Comparison of ENCODE assay signal across 8 cellular contexts in genomic region chr22:46563381-46564083, GRCh38. TPM values are rescaled to one million over a fixed set of nuclear protein-coding genes. Genes with fewer than 3 reads are reported as not detected.
DNase-seq lines count a peak whose midpoint lies in the region; ATAC-seq and TF ChIP-seq lines count a peak whose summit lies in the region.

No MANE protein-coding gene starts in this region.

- ATAC-seq in CD4-positive, alpha-beta T cell (ENCODE audit: poor library complexity): peak; percentile 96
- ATAC-seq in HG02981 (IDR thresholded peaks at IDR 0.05; ENCODE audit: unreplicated experiment) (peak; percentile 51), HG02938 (IDR thresholded peaks at IDR 0.05; ENCODE audit: unreplicated experiment) (no peak)
- ATAC-seq in naive thymus-derived CD8-positive, alpha-beta T cell: peak; percentile 88 to 97

- peak overlapping the region; percentile 38 for H3K4me3 Mint-ChIP-seq in CD4-positive, alpha-beta T cell
- H3K4me3 Mint-ChIP-seq in endothelial cell (ENCODE audit: unreplicated experiment): no peak overlapping the region
- H3K4me3 Mint-ChIP-seq in naive thymus-derived CD8-positive, alpha-beta T cell: peak overlapping the region in 2 of 10 donors; percentile 45 to 57

- DNase-seq in CD4-positive, alpha-beta T cell: peak; percentile 66 to 83 (median 73)
- peak; percentile 52 to 65 for DNase-seq in NOMO-1 (lab: John Stamatoyannopoulos, UW; ENCODE audit: unreplicated experiment in 2 of 2)
- peak in 2 of 3 experiments; percentile 60 to 68 for DNase-seq in activated CD8-positive, alpha-beta memory T cell treated with anti-CD3 and anti-CD28 coated beads for 48 hours (ENCODE audit: low read depth in 2 of 3, low spot score in 2 of 3)
- peak; percentile 85 for DNase-seq in endothelial cell (ENCODE audit: low spot score)
- DNase-seq in naive thymus-derived CD8-positive, alpha-beta T cell: peak; percentile 45 to 84 (median 72)
- peak; percentile 47 to 80 (median 60) for DNase-seq in stimulated activated naive CD4-positive, alpha-beta T cell (lab: John Stamatoyannopoulos, UW)

- no peaks in the 10 kb centered on the region for H3K9me3 ChIP-seq in CD4-positive, alpha-beta T cell (ENCODE audit: control insufficient read depth, low read length)

- no peak overlapping the region for H3K27ac ChIP-seq in CD4-positive, alpha-beta T cell (ENCODE audit: low read depth, low read length)

- POLR2A ChIA-PET in CD4-positive, alpha-beta T cell (lab: Charles Lee): interaction anchor here (0.7 to 1.8 kb wide), 2 partner anchors 155 to 175 kb away, joined by 3 to 6 read pairs; no protein-coding TSS in a partner anchor
- POLR2A ChIA-PET in naive thymus-derived CD8-positive, alpha-beta T cell (lab: Charles Lee): interaction anchor here (0.5 to 1.7 kb wide), 7 partner anchors 9 to 239 kb away, joined by 3 to 6 read pairs (median 4); no protein-coding TSS in a partner anchor

- peak; percentile 76 for TF ChIP-seq CTCF in CD4-positive, alpha-beta T cell (IDR thresholded peaks at IDR 0.05)
- TF ChIP-seq CTCF in endothelial cell (IDR thresholded peaks at IDR 0.05; ENCODE audit: unreplicated experiment): peak; percentile 68

- H3K4me1 Mint-ChIP-seq in CD4-positive, alpha-beta T cell (ENCODE audit: low read depth): peaks cover 9% of the 10 kb centered on the region
- peaks cover 2% of the 10 kb centered on the region for H3K4me1 Mint-ChIP-seq in endothelial cell (ENCODE audit: unreplicated experiment)
- peaks cover 2 to 9% (median 6%) of the 10 kb centered on the region in 4 donors for H3K4me1 Mint-ChIP-seq in naive thymus-derived CD8-positive, alpha-beta T cell

- H3K27ac Mint-ChIP-seq in CD4-positive, alpha-beta T cell: no peak overlapping the region
- no peak overlapping the region for H3K27ac Mint-ChIP-seq in endothelial cell (ENCODE audit: unreplicated experiment)
- H3K27ac Mint-ChIP-seq in naive thymus-derived CD8-positive, alpha-beta T cell: peak overlapping the region in 2 of 10 donors; percentile 68 to 75

- intact Hi-C loops in CD4-positive, alpha-beta T cell (cut with DNase I, micrococcal nuclease): loop anchor here (1.0 to 5.0 kb wide), 6 partner anchors 111 to 240 kb away; no protein-coding TSS in a partner anchor

- no peaks in the 10 kb centered on the region for H3K9me3 Mint-ChIP-seq in CD4-positive, alpha-beta T cell
- no peaks in the 10 kb centered on the region for H3K9me3 Mint-ChIP-seq in endothelial cell (ENCODE audit: unreplicated experiment)
- no peaks in the 10 kb centered on the region for H3K9me3 Mint-ChIP-seq in naive thymus-derived CD8-positive, alpha-beta T cell

- H3K27me3 Mint-ChIP-seq in CD4-positive, alpha-beta T cell: no peaks in the 10 kb centered on the region
- peaks cover 4% of the 10 kb centered on the region for H3K27me3 Mint-ChIP-seq in endothelial cell (ENCODE audit: unreplicated experiment)
- no peaks in the 10 kb centered on the region for H3K27me3 Mint-ChIP-seq in naive thymus-derived CD8-positive, alpha-beta T cell

- no peaks in the 10 kb centered on the region for H3K27me3 ChIP-seq in CD4-positive, alpha-beta T cell (ENCODE audit: control insufficient read depth, insufficient read depth, low read length)

- H3K36me3 Mint-ChIP-seq in CD4-positive, alpha-beta T cell (ENCODE audit: low read depth): no peaks in the 10 kb centered on the region
- no peaks in the 10 kb centered on the region for H3K36me3 Mint-ChIP-seq in endothelial cell (ENCODE audit: low read depth, unreplicated experiment)
- H3K36me3 Mint-ChIP-seq in naive thymus-derived CD8-positive, alpha-beta T cell: no peaks in the 10 kb centered on the region

- CTCF ChIA-PET in CD4-positive, alpha-beta T cell (lab: Charles Lee): interaction anchor here (0.6 to 1.7 kb wide), 25 partner anchors 9 to 798 kb away, joined by 3 to 10 read pairs (median 4); no protein-coding TSS in a partner anchor

RNA-seq across cellular contexts. Expression of gene CELSR1, which starts 26.1 kb away (rescaled TPM):
- 1 to 10 TPM; 1.0 to 1.1 TPM for total RNA-seq in CD4-positive, alpha-beta T cell
- 7.7 TPM for total RNA-seq in endothelial cell (ENCODE audit: unreplicated experiment)
- total RNA-seq in naive thymus-derived CD8-positive, alpha-beta T cell: 1 to 10 TPM in 1 of 2 experiments, under 1 TPM in 1; 0.82 to 1.2 TPM
- polyA plus RNA-seq in naive thymus-derived CD8-positive, alpha-beta T cell: under 1 TPM; 0.19 to 0.66 (median 0.37) TPM

RNA-seq across cellular contexts. Expression of gene GRAMD4, which starts 56.7 kb away (rescaled TPM):
- 10 to 100 TPM; 13.9 to 15.6 TPM for total RNA-seq in CD4-positive, alpha-beta T cell
- total RNA-seq in endothelial cell (ENCODE audit: unreplicated experiment): 42.7 TPM
- total RNA-seq in naive thymus-derived CD8-positive, alpha-beta T cell: 1 to 10 TPM; 5.9 to 7.6 TPM
- polyA plus RNA-seq in naive thymus-derived CD8-positive, alpha-beta T cell: 1 to 10 TPM; 2.8 to 4.1 (median 3.4) TPM
